ENCODE assay signal across 6 cellular contexts in genomic region chr5:164065266-164065665, GRCh38.
"Had no signal": no experiment of that assay in that cellular context is flagged by ENCODE, and none has a peak within 500 bp of the region (broad histone marks: within the 10 kb centered on the region; RNA-seq: fewer than 3 reads in every experiment).

No MANE protein-coding gene starts in this region.

- H3K4me2 ChIP-seq: GM23338 had no signal

- H3K27ac ChIP-seq: HL-60 had no signal

- ATAC-seq: GM23338, HepG2 had no signal

- H2AFZ ChIP-seq: GM23338 had no signal

- H3K4me3 ChIP-seq: GM23338 had no signal

- DNase-seq: H9, HCEC 1CT, KBM-7 had no signal
